Comparison of ENCODE assay signal across 1 cellular context in the genomic region with DNA sequence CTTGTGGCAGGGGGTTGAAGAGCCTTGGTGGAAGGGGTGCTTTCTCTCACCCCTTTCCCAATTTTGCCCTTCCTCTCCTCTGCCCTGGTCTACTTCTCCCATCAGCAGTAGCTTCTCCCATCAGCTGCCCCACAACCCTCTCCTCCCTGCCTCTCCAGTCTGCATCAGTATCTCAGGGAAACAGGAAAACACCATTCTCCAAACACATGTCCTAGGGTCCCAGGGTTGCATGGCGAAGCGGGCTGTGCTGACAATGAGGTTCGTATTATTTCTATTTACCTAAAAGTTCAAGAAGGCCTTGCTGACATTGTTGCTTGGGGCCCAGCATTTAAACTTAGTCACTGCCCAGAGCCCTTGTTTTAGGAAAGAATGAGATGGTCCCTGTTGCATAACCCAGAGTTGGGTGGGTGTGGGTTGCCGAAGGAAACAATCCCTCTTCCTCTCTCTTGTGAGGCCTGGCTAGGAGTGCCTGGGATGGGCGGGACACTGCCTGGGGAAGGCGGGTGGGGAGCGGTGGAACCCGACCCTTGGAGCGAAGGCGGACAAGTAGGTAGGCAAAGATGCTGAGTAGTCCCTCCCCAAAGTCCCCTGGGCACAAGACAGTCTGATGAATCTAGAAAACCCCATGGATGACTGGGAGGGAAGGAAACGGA.
TF ChIP-seq lines count a peak whose summit lies in the region.

No MANE protein-coding gene starts in this region.

TF ChIP-seq in HepG2, 621 proteins besides CTCF, POLR2A, EP300 and RAD21:
- no peak for TF ChIP-seq HNRNPLL (IDR thresholded peaks at IDR 0.05; ENCODE audit: low read depth, low read length, poor library complexity, severe bottlenecking)
- no peak for TF ChIP-seq SOX13 (IDR thresholded peaks at IDR 0.05)
- peak in 1 of 2 experiments; percentile 69; a peak in 2 of 4 replicates for TF ChIP-seq SOX13 (CRISPR knock-in tag; conservative IDR thresholded peaks at IDR 0.05 in 1 of 2, IDR thresholded peaks at IDR 0.05 in 1 of 2)
- TF ChIP-seq YEATS4 (CRISPR knock-in tag; IDR thresholded peaks at IDR 0.05; ENCODE audit: borderline replicate concordance): no peak
- no peak for TF ChIP-seq TOE1 (CRISPR knock-in tag; IDR thresholded peaks at IDR 0.05)
- TF ChIP-seq SOX5 (CRISPR knock-in tag; IDR thresholded peaks at IDR 0.05; ENCODE audit: borderline replicate concordance): peak; percentile 41; the same call in 1 of the 2 replicates
- TF ChIP-seq, protein P1, sequence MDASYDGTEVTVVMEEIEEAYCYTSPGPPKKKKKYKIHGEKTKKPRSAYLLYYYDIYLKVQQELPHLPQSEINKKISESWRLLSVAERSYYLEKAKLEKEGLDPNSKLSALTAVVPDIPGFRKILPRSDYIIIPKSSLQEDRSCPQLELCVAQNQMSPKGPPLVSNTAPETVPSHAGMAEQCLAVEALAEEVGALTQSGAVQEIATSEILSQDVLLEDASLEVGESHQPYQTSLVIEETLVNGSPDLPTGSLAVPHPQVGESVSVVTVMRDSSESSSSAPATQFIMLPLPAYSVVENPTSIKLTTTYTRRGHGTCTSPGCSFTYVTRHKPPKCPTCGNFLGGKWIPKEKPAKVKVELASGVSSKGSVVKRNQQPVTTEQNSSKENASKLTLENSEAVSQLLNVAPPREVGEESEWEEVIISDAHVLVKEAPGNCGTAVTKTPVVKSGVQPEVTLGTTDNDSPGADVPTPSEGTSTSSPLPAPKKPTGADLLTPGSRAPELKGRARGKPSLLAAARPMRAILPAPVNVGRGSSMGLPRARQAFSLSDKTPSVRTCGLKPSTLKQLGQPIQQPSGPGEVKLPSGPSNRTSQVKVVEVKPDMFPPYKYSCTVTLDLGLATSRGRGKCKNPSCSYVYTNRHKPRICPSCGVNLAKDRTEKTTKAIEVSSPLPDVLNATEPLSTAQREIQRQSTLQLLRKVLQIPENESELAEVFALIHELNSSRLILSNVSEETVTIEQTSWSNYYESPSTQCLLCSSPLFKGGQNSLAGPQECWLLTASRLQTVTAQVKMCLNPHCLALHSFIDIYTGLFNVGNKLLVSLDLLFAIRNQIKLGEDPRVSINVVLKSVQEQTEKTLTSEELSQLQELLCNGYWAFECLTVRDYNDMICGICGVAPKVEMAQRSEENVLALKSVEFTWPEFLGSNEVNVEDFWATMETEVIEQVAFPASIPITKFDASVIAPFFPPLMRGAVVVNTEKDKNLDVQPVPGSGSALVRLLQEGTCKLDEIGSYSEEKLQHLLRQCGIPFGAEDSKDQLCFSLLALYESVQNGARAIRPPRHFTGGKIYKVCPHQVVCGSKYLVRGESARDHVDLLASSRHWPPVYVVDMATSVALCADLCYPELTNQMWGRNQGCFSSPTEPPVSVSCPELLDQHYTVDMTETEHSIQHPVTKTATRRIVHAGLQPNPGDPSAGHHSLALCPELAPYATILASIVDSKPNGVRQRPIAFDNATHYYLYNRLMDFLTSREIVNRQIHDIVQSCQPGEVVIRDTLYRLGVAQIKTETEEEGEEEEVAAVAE (CRISPR knock-in tag; IDR thresholded peaks at IDR 0.05; ENCODE audit: borderline replicate concordance): no peak
- no peak for TF ChIP-seq KLF11 (CRISPR knock-in tag; IDR thresholded peaks at IDR 0.05)
- TF ChIP-seq SOX6 (IDR thresholded peaks at IDR 0.05): no peak
- peak; percentile 66 for TF ChIP-seq SOX6 (CRISPR knock-in tag; IDR thresholded peaks at IDR 0.05)
- TF ChIP-seq KAT7 (CRISPR knock-in tag; IDR thresholded peaks at IDR 0.05; ENCODE audit: borderline replicate concordance): no peak
- TF ChIP-seq MED13 (CRISPR knock-in tag; IDR thresholded peaks at IDR 0.05): no peak
